ENCODE assay signal across 15 cellular contexts in the genomic region with DNA sequence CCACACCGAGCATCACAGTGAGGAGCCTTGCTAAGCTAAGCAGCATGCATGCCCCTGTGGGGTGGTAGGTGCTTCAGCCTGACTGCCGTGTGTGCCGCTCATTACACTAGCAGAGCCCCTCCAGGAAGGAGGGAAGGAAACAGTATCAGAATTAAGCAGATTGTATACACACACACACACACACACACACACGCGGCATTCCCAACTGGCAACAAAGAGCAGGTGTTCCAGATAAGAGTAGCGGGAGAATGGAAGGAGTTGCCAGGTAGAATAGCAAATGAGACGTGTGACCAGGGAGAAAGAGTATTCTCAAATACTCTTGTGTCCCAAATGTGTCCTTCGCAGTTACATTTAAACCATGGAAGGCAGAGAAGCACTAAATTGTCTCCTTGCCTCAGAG. TPM values are rescaled to one million over a fixed set of nuclear protein-coding genes. Genes with fewer than 3 reads are reported as not detected.
DNase-seq lines count a peak whose midpoint lies in the region; ATAC-seq, FAIRE-seq and TF ChIP-seq lines count a peak whose summit lies in the region.
"Had no signal": no experiment of that assay in that cellular context is flagged by ENCODE, and none has a peak within 500 bp of the region (broad histone marks: within the 10 kb centered on the region; RNA-seq: fewer than 3 reads in every experiment).

No MANE protein-coding gene starts in this region.

- no peaks in the 10 kb centered on the region for H3K9me3 Mint-ChIP-seq in CD4-positive, CD25-positive, alpha-beta regulatory T cell
- peaks cover 3% of the 10 kb centered on the region for H3K9me3 Mint-ChIP-seq in astrocyte (ENCODE audit: unreplicated experiment)
- no peaks in the 10 kb centered on the region for H3K9me3 Mint-ChIP-seq in activated CD8-positive, alpha-beta memory T cell treated with anti-CD3 and anti-CD28 coated beads, Interleukin-2, amount 10 ng/mL, durations not matched to agents 7 days and 5 days (ENCODE audit: low read depth)
- H3K9me3 Mint-ChIP-seq: HFFc6 had no signal

- H3K79me2 ChIP-seq in astrocyte (ENCODE audit: insufficient read depth, low read length): no peaks in the 10 kb centered on the region

- H3K36me3 Mint-ChIP-seq in CD4-positive, CD25-positive, alpha-beta regulatory T cell: no peaks in the 10 kb centered on the region
- no peaks in the 10 kb centered on the region for H3K36me3 Mint-ChIP-seq in astrocyte (ENCODE audit: low read depth, unreplicated experiment)
- H3K36me3 Mint-ChIP-seq in activated CD8-positive, alpha-beta memory T cell treated with anti-CD3 and anti-CD28 coated beads, Interleukin-2, amount 10 ng/mL, durations not matched to agents 7 days and 5 days: peaks cover 1% of the 10 kb centered on the region
- H3K36me3 Mint-ChIP-seq: activated naive CD8-positive, alpha-beta T cell had no signal

- peak overlapping the region in 3 of 4 donors; percentile 6 to 77 (median 68) for H3K4me3 Mint-ChIP-seq in CD4-positive, CD25-positive, alpha-beta regulatory T cell
- no peak overlapping the region for H3K4me3 Mint-ChIP-seq in astrocyte (ENCODE audit: unreplicated experiment)
- H3K4me3 Mint-ChIP-seq in activated CD8-positive, alpha-beta memory T cell treated with anti-CD3 and anti-CD28 coated beads, Interleukin-2, amount 10 ng/mL, durations not matched to agents 7 days and 5 days: no peak overlapping the region
- H3K4me3 Mint-ChIP-seq: activated naive CD8-positive, alpha-beta T cell; endodermal cell; HFFc6 had no signal

- no peak for ATAC-seq in CD4-positive, CD25-positive, alpha-beta regulatory T cell (ENCODE audit: low read depth in 2 of 2)
- ATAC-seq in activated CD8-positive, alpha-beta memory T cell treated with anti-CD3 and anti-CD28 coated beads, Interleukin-2, amount 10 ng/mL, durations not matched to agents 7 days and 5 days: no peak
- ATAC-seq: left lobe of liver had no signal

- peaks cover 62% of the 10 kb centered on the region for H3K4me1 ChIP-seq in CD4-positive, CD25-positive, alpha-beta regulatory T cell (ENCODE audit: control insufficient read depth, insufficient read depth, low read length, poor library complexity, severe bottlenecking)
- H3K4me1 ChIP-seq in astrocyte (ENCODE audit: insufficient read depth, low read length): no peaks in the 10 kb centered on the region
- H3K4me1 ChIP-seq: testis had no signal

- no peaks in the 10 kb centered on the region for H4K20me1 ChIP-seq in astrocyte (ENCODE audit: insufficient read depth, low read length)

- H3K9me3 ChIP-seq in CD4-positive, CD25-positive, alpha-beta regulatory T cell (ENCODE audit: control insufficient read depth in 2 of 2, low read length in 2 of 2): no peaks in the 10 kb centered on the region
- H3K9me3 ChIP-seq in astrocyte (ENCODE audit: insufficient read depth, low read depth, low read length): no peaks in the 10 kb centered on the region
- H3K9me3 ChIP-seq: testis had no signal

- CTCF ChIA-PET in activated CD8-positive, alpha-beta memory T cell treated with anti-CD3 and anti-CD28 coated beads, Interleukin-2, amount 10 ng/mL, durations not matched to agents 7 days and 5 days (lab: Charles Lee): interaction anchor here (0.8 to 2.5 kb wide), 8 partner anchors 14 to 153 kb away, joined by 3 to 6 read pairs (median 4); no protein-coding TSS in a partner anchor

- no peaks in the 10 kb centered on the region for H3K27me3 ChIP-seq in CD4-positive, CD25-positive, alpha-beta regulatory T cell (ENCODE audit: control insufficient read depth, insufficient read depth, low read length)
- no peaks in the 10 kb centered on the region for H3K27me3 ChIP-seq in astrocyte (ENCODE audit: insufficient read depth, low read length)
- H3K27me3 ChIP-seq: testis had no signal

- no peaks in the 10 kb centered on the region for H3K27me3 Mint-ChIP-seq in CD4-positive, CD25-positive, alpha-beta regulatory T cell
- H3K27me3 Mint-ChIP-seq in astrocyte (ENCODE audit: low read depth, unreplicated experiment): peaks cover 26% of the 10 kb centered on the region
- peaks cover 9% of the 10 kb centered on the region for H3K27me3 Mint-ChIP-seq in activated CD8-positive, alpha-beta memory T cell treated with anti-CD3 and anti-CD28 coated beads, Interleukin-2, amount 10 ng/mL, durations not matched to agents 7 days and 5 days
- H3K27me3 Mint-ChIP-seq: activated naive CD8-positive, alpha-beta T cell had no signal

- no peak overlapping the region for H3K4me2 ChIP-seq in astrocyte (ENCODE audit: low read length)

- H3K27ac Mint-ChIP-seq in CD4-positive, CD25-positive, alpha-beta regulatory T cell: peak overlapping the region; percentile 78 to 94 (median 87)
- H3K27ac Mint-ChIP-seq in astrocyte (ENCODE audit: unreplicated experiment): peak overlapping the region; percentile 23
- no peak overlapping the region for H3K27ac Mint-ChIP-seq in activated CD8-positive, alpha-beta memory T cell treated with anti-CD3 and anti-CD28 coated beads, Interleukin-2, amount 10 ng/mL, durations not matched to agents 7 days and 5 days
- H3K27ac Mint-ChIP-seq: activated naive CD8-positive, alpha-beta T cell; endodermal cell; HFFc6 had no signal

- TF ChIP-seq CTCF in astrocyte (IDR thresholded peaks at IDR 0.05; ENCODE audit: insufficient read depth, low read depth, low read length): no peak

- no peak overlapping the region for H3K27ac ChIP-seq in CD4-positive, CD25-positive, alpha-beta regulatory T cell (ENCODE audit: insufficient read depth, low read length, poor library complexity, severe bottlenecking)
- no peak overlapping the region for H3K27ac ChIP-seq in astrocyte (ENCODE audit: low read depth, low read length)
- H3K27ac ChIP-seq: testis had no signal

- no peak overlapping the region for H3K4me3 ChIP-seq in CD4-positive, CD25-positive, alpha-beta regulatory T cell (ENCODE audit: low read depth, low read length)
- H3K4me3 ChIP-seq in astrocyte (ENCODE audit: insufficient read depth, low read depth, low read length): no peak overlapping the region
- H3K4me3 ChIP-seq: testis had no signal

- H2AFZ ChIP-seq in astrocyte (ENCODE audit: low read depth, low read length): no peak overlapping the region

- no peak for DNase-seq in CD4-positive, CD25-positive, alpha-beta regulatory T cell
- DNase-seq in COLO668 (lab: John Stamatoyannopoulos, UW; ENCODE audit: unreplicated experiment) (peak; percentile 73), NCI-H2227 (lab: John Stamatoyannopoulos, UW; ENCODE audit: unreplicated experiment) (peak; percentile 68), astrocyte (ENCODE audit: low read depth) (no peak), HuH-7 (ENCODE audit: low spot score) (no peak), hypothalamus (lab: John Stamatoyannopoulos, UW) (no peak)
- DNase-seq in activated CD8-positive, alpha-beta memory T cell treated with anti-CD3 and anti-CD28 coated beads, Interleukin-2, amount 50 U/mL, for 48 hours: no peak
- no peak for DNase-seq in activated CD8-positive, alpha-beta memory T cell treated with anti-CD3 and anti-CD28 coated beads, Interleukin-2, amount 10 ng/mL, durations not matched to agents 7 days and 5 days
- DNase-seq: C1 segment of cervical spinal cord, endodermal cell, HFFc6, NCI-H1436, testis had no signal

- FAIRE-seq in astrocyte (lab: Jason Lieb, UNC): no peak

- no peak overlapping the region for H3K9ac ChIP-seq in astrocyte (ENCODE audit: low read length)

- no peaks in the 10 kb centered on the region for H3K36me3 ChIP-seq in CD4-positive, CD25-positive, alpha-beta regulatory T cell (ENCODE audit: control insufficient read depth, insufficient read depth, low read length)
- no peaks in the 10 kb centered on the region for H3K36me3 ChIP-seq in astrocyte (ENCODE audit: insufficient read depth, low read length)

- peaks cover 11 to 81% (median 62%) of the 10 kb centered on the region in 4 donors for H3K4me1 Mint-ChIP-seq in CD4-positive, CD25-positive, alpha-beta regulatory T cell
- peaks cover 4% of the 10 kb centered on the region for H3K4me1 Mint-ChIP-seq in astrocyte (ENCODE audit: low read depth, unreplicated experiment)
- H3K4me1 Mint-ChIP-seq in activated CD8-positive, alpha-beta memory T cell treated with anti-CD3 and anti-CD28 coated beads, Interleukin-2, amount 10 ng/mL, durations not matched to agents 7 days and 5 days: peaks cover 57% of the 10 kb centered on the region

RNA-seq across cellular contexts. Expression of a gene that starts 47.6 kb away (rescaled TPM):
- 274 TPM for total RNA-seq in CD4-positive, CD25-positive, alpha-beta regulatory T cell
- polyA plus RNA-seq in CD4-positive, CD25-positive, alpha-beta regulatory T cell: 100 to 1,000 TPM; 109 to 206 (median 167) TPM
- total RNA-seq in astrocyte: 10.4 and 12.8 TPM in 2 replicates
- total RNA-seq in activated CD8-positive, alpha-beta memory T cell treated with anti-CD3 and anti-CD28 coated beads, Interleukin-2, amount 10 ng/mL, durations not matched to agents 7 days and 5 days: 10 to 100 TPM; 59.0 to 69.7 TPM

Comparison
In these comparisons a context has a peak if more than half of its experiments do, and no peak if none do; other contexts are left out.
1. DNase-seq: peak in COLO668 (single experiment) and NCI-H2227 (single experiment); none in CD4-positive, CD25-positive, alpha-beta regulatory T cell (0 of 3), astrocyte (single experiment), HuH-7 (single experiment), hypothalamus (0 of 51), activated CD8-positive, alpha-beta memory T cell treated with anti-CD3 and anti-CD28 coated beads, Interleukin-2, amount 50 U/mL, for 48 hours (single experiment) and activated CD8-positive, alpha-beta memory T cell treated with anti-CD3 and anti-CD28 coated beads, Interleukin-2, amount 10 ng/mL, durations not matched to agents 7 days and 5 days (single experiment).
2. H3K4me3 Mint-ChIP-seq: peak in CD4-positive, CD25-positive, alpha-beta regulatory T cell (3 of 4); none in astrocyte (single experiment) and activated CD8-positive, alpha-beta memory T cell treated with anti-CD3 and anti-CD28 coated beads, Interleukin-2, amount 10 ng/mL, durations not matched to agents 7 days and 5 days (single experiment).